2 cellular contexts compared by ENCODE assay signal in genomic region chr19:12872941-12873890, GRCh38.
TF ChIP-seq lines count a peak whose summit lies in the region.

No MANE protein-coding gene starts in this region.

TF ChIP-seq in A549, 52 proteins besides CTCF, POLR2A, EP300 and RAD21:
- no peak for TF ChIP-seq FOSL2 (IDR thresholded peaks at IDR 0.05)
- no peak for TF ChIP-seq FOSL2 (CRISPR knock-in tag; IDR thresholded peaks at IDR 0.05)
- TF ChIP-seq, protein P1, sequence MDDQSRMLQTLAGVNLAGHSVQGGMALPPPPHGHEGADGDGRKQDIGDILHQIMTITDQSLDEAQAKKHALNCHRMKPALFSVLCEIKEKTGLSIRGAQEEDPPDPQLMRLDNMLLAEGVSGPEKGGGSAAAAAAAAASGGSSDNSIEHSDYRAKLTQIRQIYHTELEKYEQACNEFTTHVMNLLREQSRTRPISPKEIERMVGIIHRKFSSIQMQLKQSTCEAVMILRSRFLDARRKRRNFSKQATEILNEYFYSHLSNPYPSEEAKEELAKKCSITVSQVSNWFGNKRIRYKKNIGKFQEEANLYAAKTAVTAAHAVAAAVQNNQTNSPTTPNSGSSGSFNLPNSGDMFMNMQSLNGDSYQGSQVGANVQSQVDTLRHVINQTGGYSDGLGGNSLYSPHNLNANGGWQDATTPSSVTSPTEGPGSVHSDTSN (IDR thresholded peaks at IDR 0.05) = no peak
- TF ChIP-seq CEBPB (IDR thresholded peaks at IDR 0.05) = no peak

TF ChIP-seq in H1, 55 proteins besides CTCF, POLR2A, EP300 and RAD21:
- TF ChIP-seq MAFK (IDR thresholded peaks at IDR 0.05; ENCODE audit: low read depth, low read length) = no peak
- 0 out of 2 replicates have a peak, but pooled peaks have one; percentile 16 for TF ChIP-seq SP1 (IDR thresholded peaks at IDR 0.05; ENCODE audit: low read depth, low read length)
TF ChIP-seq in H1: peak in this region for 1.
